ENCODE assay signal across 23 cellular contexts in the genomic region with DNA sequence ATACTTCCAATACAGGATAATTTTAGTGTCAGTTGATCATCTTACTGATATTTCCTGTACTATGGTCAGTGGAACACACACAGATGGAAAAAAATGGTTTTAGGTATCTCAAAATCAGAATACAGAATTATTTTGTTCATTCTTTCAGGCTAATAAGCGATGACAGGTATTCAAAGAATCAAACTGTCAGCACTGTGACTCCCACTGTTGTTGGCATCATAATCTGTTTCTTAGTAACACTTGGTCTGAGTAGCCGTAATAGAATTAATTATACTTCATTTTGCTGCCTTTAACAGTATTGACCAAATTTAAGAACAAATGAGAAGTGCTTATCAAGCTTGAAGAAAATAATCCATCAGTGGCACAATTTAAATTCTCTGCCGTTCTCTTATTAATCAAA.
"Had no signal": no experiment of that assay in that cellular context is flagged by ENCODE, and none has a peak within 500 bp of the region (broad histone marks: within the 10 kb centered on the region; RNA-seq: fewer than 3 reads in every experiment).

No MANE protein-coding gene starts in this region.

- H3K27me3 Mint-ChIP-seq: stimulated activated naive B cell treated with anti-CD40 and anti-IgM and Interleukin-4, amounts not matched to agents 10 μg/mL and 1 μg/mL and 100 μg/mL, for 72 hours had no signal

- H3K4me1 Mint-ChIP-seq: naive thymus-derived CD8-positive, alpha-beta T cell had no signal

- ATAC-seq: left colon; left lung; lower lobe of right lung; naive thymus-derived CD8-positive, alpha-beta T cell; psoas muscle; sciatic nerve; stimulated activated naive B cell treated with anti-CD40 and anti-IgM and Interleukin-4, amounts not matched to agents 10 μg/mL and 1 μg/mL and 100 μg/mL, for 72 hours; stimulated activated naive CD8-positive, alpha-beta T cell treated with anti-CD3 and anti-CD28 coated beads, Interleukin-15, Interleukin-2, amounts not matched to agents 100 U/mL and 50 U/mL, for 24 hours; upper lobe of right lung had no signal

- H3K27me3 ChIP-seq: left lung, right atrium auricular region, stomach, testis, thyroid gland, transverse colon, upper lobe of right lung had no signal

- H3K9me3 Mint-ChIP-seq: naive thymus-derived CD8-positive, alpha-beta T cell; neural crest cell; stimulated activated naive B cell treated with anti-CD40 and anti-IgM and Interleukin-4, amounts not matched to agents 10 μg/mL and 1 μg/mL and 100 μg/mL, for 72 hours had no signal

- H3K4me3 ChIP-seq: left lung, lower lobe of right lung, psoas muscle, right atrium auricular region, skin epidermis, stomach, testis, thyroid gland, transverse colon, upper lobe of right lung had no signal

- H3K4me3 Mint-ChIP-seq: naive thymus-derived CD8-positive, alpha-beta T cell; neural crest cell; stimulated activated naive B cell treated with anti-CD40 and anti-IgM and Interleukin-4, amounts not matched to agents 10 μg/mL and 1 μg/mL and 100 μg/mL, for 72 hours had no signal

- H3K27ac ChIP-seq: left lung, lower lobe of right lung, parathyroid adenoma, psoas muscle, right atrium auricular region, skin epidermis, stomach, testis, thyroid gland, transverse colon, upper lobe of right lung had no signal

- DNase-seq: hippocampal formation; left colon; left lung; lower lobe of right lung; naive thymus-derived CD8-positive, alpha-beta T cell; nucleus accumbens; psoas muscle; stimulated activated CD4-positive, alpha-beta T cell treated with anti-CD3 and anti-CD28 coated beads, Interleukin-12 subunit alpha, Interleukin-12 subunit beta, amount 100 ng/mL, for 4 hours; stimulated activated CD4-positive, alpha-beta T cell treated with anti-CD3 and anti-CD28 coated beads, Interleukin-15, amount 100 ng/mL, for 24 hours; stimulated activated CD4-positive, alpha-beta T cell treated with anti-CD3 and anti-CD28 coated beads, Interleukin-2, amount 100 ng/mL, for 24 hours; stimulated activated CD4-positive, alpha-beta T cell treated with anti-CD3 and anti-CD28 coated beads, Interleukin-4, amount 100 ng/mL, for 1 hour; stimulated activated naive B cell treated with anti-CD40 and anti-IgM and Interleukin-4, amounts not matched to agents 10 μg/mL and 1 μg/mL and 100 μg/mL, for 72 hours; stimulated activated naive CD8-positive, alpha-beta T cell treated with anti-CD3 and anti-CD28 coated beads, Interleukin-15, Interleukin-2, amounts not matched to agents 100 U/mL and 50 U/mL, for 24 hours; stomach; testis; thyroid gland; transverse colon; upper lobe of right lung had no signal

- H3K36me3 Mint-ChIP-seq: naive thymus-derived CD8-positive, alpha-beta T cell had no signal

- H3K27ac Mint-ChIP-seq: naive thymus-derived CD8-positive, alpha-beta T cell; stimulated activated naive B cell treated with anti-CD40 and anti-IgM and Interleukin-4, amounts not matched to agents 10 μg/mL and 1 μg/mL and 100 μg/mL, for 72 hours had no signal
